ENCODE assay signal across 19 cellular contexts in genomic region chr11:10796191-10796590, GRCh38. TPM values are rescaled to one million over a fixed set of nuclear protein-coding genes. Genes with fewer than 3 reads are reported as not detected.
DNase-seq lines count a peak whose midpoint lies in the region; ATAC-seq and TF ChIP-seq lines count a peak whose summit lies in the region.
"Had no signal": no experiment of that assay in that cellular context is flagged by ENCODE, and none has a peak within 500 bp of the region (broad histone marks: within the 10 kb centered on the region; RNA-seq: fewer than 3 reads in every experiment).

No MANE protein-coding gene starts in this region.

- peaks cover 21% of the 10 kb centered on the region for H3K4me1 Mint-ChIP-seq in HFFc6 (ENCODE audit: low read depth)
- H3K4me1 Mint-ChIP-seq in stimulated activated effector memory CD8-positive, alpha-beta T cell treated with anti-CD3 and anti-CD28 coated beads, Interleukin-12 subunit alpha, Interleukin-12 subunit beta, amount 100 ng/mL, for 72 hours: peaks cover 42% of the 10 kb centered on the region

- H3K4me3 Mint-ChIP-seq in HFFc6: no peak overlapping the region
- no peak overlapping the region for H3K4me3 Mint-ChIP-seq in stimulated activated effector memory CD8-positive, alpha-beta T cell treated with anti-CD3 and anti-CD28 coated beads, Interleukin-12 subunit alpha, Interleukin-12 subunit beta, amount 100 ng/mL, for 72 hours
- H3K4me3 Mint-ChIP-seq: activated B cell treated with CpG ODN at 0.5 μM for 24 hours; activated CD4-positive, alpha-beta memory T cell treated with anti-CD3 and anti-CD28 coated beads, Interleukin-2, amount 10 ng/mL, durations not matched to agents 7 days and 5 days; activated T-cell treated with anti-CD3 and anti-CD28 coated beads, Interleukin-2, amount 50 U/mL, for 72 hours; H9 had no signal

- peak overlapping the region; percentile 55 for H3K27ac Mint-ChIP-seq in HFFc6
- H3K27ac Mint-ChIP-seq in stimulated activated effector memory CD8-positive, alpha-beta T cell treated with anti-CD3 and anti-CD28 coated beads, Interleukin-12 subunit alpha, Interleukin-12 subunit beta, amount 100 ng/mL, for 72 hours: peak overlapping the region; percentile 32
- H3K27ac Mint-ChIP-seq: activated B cell treated with CpG ODN at 0.5 μM for 24 hours; activated CD4-positive, alpha-beta memory T cell treated with anti-CD3 and anti-CD28 coated beads, Interleukin-2, amount 10 ng/mL, durations not matched to agents 7 days and 5 days had no signal

- no peak for TF ChIP-seq CTCF in HFFc6 (IDR thresholded peaks at IDR 0.05)

- DNase-seq in NCI-H82 (lab: John Stamatoyannopoulos, UW) (peak; percentile 28), NCI-H82 treated with DMSO at 0.1 percent for 48 hours (lab: John Stamatoyannopoulos, UW; ENCODE audit: unreplicated experiment) (no peak), HFFc6 (no peak), cerebellar cortex (ENCODE audit: low spot score) (peak; percentile 40), NCI-H748 (lab: John Stamatoyannopoulos, UW; ENCODE audit: unreplicated experiment) (no peak)
- no peak for DNase-seq in stimulated activated effector memory CD8-positive, alpha-beta T cell treated with anti-CD3 and anti-CD28 coated beads, Interleukin-12 subunit alpha, Interleukin-12 subunit beta, amount 100 ng/mL, for 72 hours (ENCODE audit: low spot score in 2 of 2)
- no peak for DNase-seq in stimulated activated naive CD4-positive, alpha-beta T cell treated with Interleukin-2 at 50 U/mL for 16 hours (lab: John Stamatoyannopoulos, UW)
- no peak for DNase-seq in stimulated activated CD4-positive, alpha-beta T cell treated with anti-CD3 and anti-CD28 coated beads, Interleukin-1b, Interleukin-23, amount 100 ng/mL, for 48 hours
- DNase-seq: activated B cell treated with CpG ODN at 0.5 μM for 24 hours; activated CD4-positive, alpha-beta memory T cell treated with anti-CD3 and anti-CD28 coated beads, Interleukin-2, amount 10 ng/mL, durations not matched to agents 7 days and 5 days; activated T-cell treated with anti-CD3 and anti-CD28 coated beads, Interleukin-2, amount 50 U/mL, for 72 hours; DMS79 treated with DMSO at 0.1 percent for 48 hours; H9; IMR-90; MG63; NCI-H446; SHP77 treated with DMSO at 0.1 percent for 48 hours; T-helper 2 cell; testis had no signal

- no peak for ATAC-seq in stimulated activated effector memory CD8-positive, alpha-beta T cell treated with anti-CD3 and anti-CD28 coated beads, Interleukin-12 subunit alpha, Interleukin-12 subunit beta, amount 100 ng/mL, for 72 hours

- no peaks in the 10 kb centered on the region for H3K9me3 Mint-ChIP-seq in HFFc6
- H3K9me3 Mint-ChIP-seq in stimulated activated effector memory CD8-positive, alpha-beta T cell treated with anti-CD3 and anti-CD28 coated beads, Interleukin-12 subunit alpha, Interleukin-12 subunit beta, amount 100 ng/mL, for 72 hours: no peaks in the 10 kb centered on the region
- H3K9me3 Mint-ChIP-seq: activated B cell treated with CpG ODN at 0.5 μM for 24 hours; activated CD4-positive, alpha-beta memory T cell treated with anti-CD3 and anti-CD28 coated beads, Interleukin-2, amount 10 ng/mL, durations not matched to agents 7 days and 5 days; activated T-cell treated with anti-CD3 and anti-CD28 coated beads, Interleukin-2, amount 50 U/mL, for 72 hours; H9 had no signal

- H3K36me3 Mint-ChIP-seq in HFFc6 (ENCODE audit: low read depth): peaks cover 38% of the 10 kb centered on the region
- H3K36me3 Mint-ChIP-seq in stimulated activated effector memory CD8-positive, alpha-beta T cell treated with anti-CD3 and anti-CD28 coated beads, Interleukin-12 subunit alpha, Interleukin-12 subunit beta, amount 100 ng/mL, for 72 hours: peaks cover 69% of the 10 kb centered on the region

- peaks cover 10% of the 10 kb centered on the region for H3K27me3 Mint-ChIP-seq in HFFc6 (ENCODE audit: insufficient read depth)
- H3K27me3 Mint-ChIP-seq: activated B cell treated with CpG ODN at 0.5 μM for 24 hours had no signal

RNA-seq across cellular contexts. Expression of gene EIF4G2, which starts 12.5 kb away (rescaled TPM):
- 1,000 to 10,000 TPM; 1,163 to 1,334 (median 1,242) TPM for total RNA-seq in HFFc6 (2021; fragmentation: NEBNext Ultra II Directional; extraction: Animal tissue kit (Norgen Biotek cat#: 25700))

RNA-seq across cellular contexts. Expression of gene CTR9, which starts 45.1 kb away (rescaled TPM):
- 10 to 100 TPM; 38.5 to 49.9 (median 44.2) TPM for total RNA-seq in HFFc6 (2021; fragmentation: NEBNext Ultra II Directional; extraction: Animal tissue kit (Norgen Biotek cat#: 25700))

Comparison
In these comparisons a context has a peak if more than half of its experiments do, and no peak if none do; other contexts are left out.
1. DNase-seq: peak in NCI-H82 (single experiment) and cerebellar cortex (single experiment); none in NCI-H82 treated with DMSO at 0.1 percent for 48 hours (single experiment), HFFc6 (single experiment), stimulated activated effector memory CD8-positive, alpha-beta T cell treated with anti-CD3 and anti-CD28 coated beads, Interleukin-12 subunit alpha, Interleukin-12 subunit beta, amount 100 ng/mL, for 72 hours (0 of 2), stimulated activated naive CD4-positive, alpha-beta T cell treated with Interleukin-2 at 50 U/mL for 16 hours (single experiment), stimulated activated CD4-positive, alpha-beta T cell treated with anti-CD3 and anti-CD28 coated beads, Interleukin-1b, Interleukin-23, amount 100 ng/mL, for 48 hours (single experiment) and NCI-H748 (single experiment).